ENCODE assay signal across 17 cellular contexts in genomic region chr2:222806606-222807036, GRCh38. TPM values are rescaled to one million over a fixed set of nuclear protein-coding genes. Genes with fewer than 3 reads are reported as not detected.
A peak's percentile ranks its signal among the peaks of the same experiment; 100 is the strongest.
DNase-seq lines count a peak whose midpoint lies in the region; ATAC-seq and TF ChIP-seq lines count a peak whose summit lies in the region.
"Had no signal": no experiment of that assay in that cellular context is flagged by ENCODE, and none has a peak within 500 bp of the region (broad histone marks: within the 10 kb centered on the region; RNA-seq: fewer than 3 reads in every experiment).

No MANE protein-coding gene starts in this region.

- ATAC-seq in gastroesophageal sphincter, result no peak
- no peak for ATAC-seq in GM19035 (IDR thresholded peaks at IDR 0.05; ENCODE audit: unreplicated experiment)
- ATAC-seq: natural killer cell treated with Interleukin-12 subunit alpha and Interleukin-12 subunit beta and Interleukin-15 and Interleukin-18, amount 100 ng/mL, for 72 hours; T-helper 17 cell had no signal

- no peak for TF ChIP-seq POLR2A in gastroesophageal sphincter (IDR thresholded peaks at IDR 0.05)
- no peak for TF ChIP-seq POLR2A in prostate gland (IDR thresholded peaks at IDR 0.05)

- no peaks in the 10 kb centered on the region for H3K79me2 ChIP-seq in PC-9 (ENCODE audit: low read depth)

- H2AFZ ChIP-seq in PC-9, result peak overlapping the region; percentile 40

- BruUV-seq in PC-9 (replicated peaks; lab: Mats Ljungman, UMichigan), result no TSS peak

- CTCF ChIA-PET in PC-9 (lab: Charles Lee), result interaction anchor here (0.8 to 2.0 kb wide), 2 partner anchors 9 to 18 kb away, joined by 4 read pairs; no protein-coding TSS in a partner anchor

- peak overlapping the region; percentile 67 for H3K4me2 ChIP-seq in PC-9

- no peaks in the 10 kb centered on the region for H4K20me1 ChIP-seq in PC-9 (ENCODE audit: insufficient read depth)

- H3K27me3 ChIP-seq in PC-9 (ENCODE audit: insufficient read depth, low read depth), result no peaks in the 10 kb centered on the region
- no peaks in the 10 kb centered on the region for H3K27me3 ChIP-seq in gastroesophageal sphincter
- no peaks in the 10 kb centered on the region for H3K27me3 ChIP-seq in prostate gland (replicated peaks; ENCODE audit: insufficient read depth)
- H3K27me3 ChIP-seq: SJSA1 had no signal

- no peak for TF ChIP-seq EP300 in gastroesophageal sphincter (IDR thresholded peaks at IDR 0.05)

- H3K4me3 ChIP-seq in PC-9 (peak overlapping the region; percentile 19; the same call in 1 of the 2 replicates), gastroesophageal sphincter (no peak overlapping the region), prostate gland (no peak overlapping the region)
- H3K4me3 ChIP-seq: HAP-1, SJSA1 had no signal

- POLR2A ChIA-PET in PC-9 (lab: Charles Lee; ENCODE audit: unreplicated experiment), result interaction anchor here (0.8 kb wide), 1 partner anchor 97 kb away, joined by 4 read pairs; no protein-coding TSS in a partner anchor

- H3K9me3 ChIP-seq in PC-9 (ENCODE audit: insufficient read depth, low read depth) (no peaks in the 10 kb centered on the region; the same call in 1 of the 2 replicates), gastroesophageal sphincter (no peaks in the 10 kb centered on the region), prostate gland (no peaks in the 10 kb centered on the region)
- H3K9me3 ChIP-seq: HAP-1, SJSA1 had no signal

- H3K4me1 ChIP-seq in PC-9 (replicated peaks; ENCODE audit: insufficient read depth), result peaks cover 30% of the 10 kb centered on the region
- peaks cover 0 to 23% (median 3%) of the 10 kb centered on the region in 3 donors for H3K4me1 ChIP-seq in gastroesophageal sphincter
- H3K4me1 ChIP-seq in prostate gland (replicated peaks), result no peaks in the 10 kb centered on the region
- H3K4me1 ChIP-seq: HAP-1, SJSA1 had no signal

- 16 to 25% methylated on average over 1 to 3 of the region's 3 CpGs for WGBS in gastroesophageal sphincter (ENCODE audit: low coverage in 1 of 2), 2 donors
- WGBS in prostate gland, result 30% methylated on average over 3 of the region's 3 CpGs

- intact Hi-C loops in PC-9 (cut with micrococcal nuclease; ENCODE audit: unreplicated experiment) (loop anchor here (1.0 to 5.0 kb wide), 2 partner anchors 13 to 36 kb away; no protein-coding TSS in a partner anchor), prostate gland (cut with DNase I) (no loop called here)

- H3F3A ChIP-seq in PC-9 (ENCODE audit: insufficient read depth, low read depth), result peaks cover 25% of the 10 kb centered on the region

- no peak for TF ChIP-seq CTCF in PC-9 (conservative IDR thresholded peaks at IDR 0.05)
- TF ChIP-seq CTCF in gastroesophageal sphincter (IDR thresholded peaks at IDR 0.05), result no peak
- TF ChIP-seq CTCF in prostate gland (IDR thresholded peaks at IDR 0.05), result no peak

- peak in 2 of 3 experiments; percentile 42 to 66 for DNase-seq in NCI-H1417 (lab: John Stamatoyannopoulos, UW)
- DNase-seq in PC-9, result peak in 1 of 2 experiments; percentile 84
- DNase-seq in prostate gland (ENCODE audit: low spot score), result no peak
- no peak for DNase-seq in AML-193 (lab: John Stamatoyannopoulos, UW)
- DNase-seq in dermis blood vessel endothelial cell, result no peak
- DNase-seq: activated CD8-positive, alpha-beta memory T cell treated with anti-CD3 and anti-CD28 coated beads, Interleukin-2, amount 50 U/mL, for 4 hours; foreskin melanocyte; NCI-H2171; NCI-H526; stimulated activated CD4-positive, alpha-beta T cell treated with anti-CD3 and anti-CD28 coated beads, Interleukin-12 subunit alpha, Interleukin-12 subunit beta, amount 100 ng/mL, for 4 hours; T-helper 17 cell; WERI-Rb-1 had no signal

- no peaks in the 10 kb centered on the region for H3K9me2 ChIP-seq in PC-9 (ENCODE audit: insufficient read depth)

- H3K27ac ChIP-seq in PC-9 (peak overlapping the region; percentile 79), gastroesophageal sphincter (peak overlapping the region in 3 of 4 donors; percentile 39 to 53 (median 52)), prostate gland (peak overlapping the region; percentile 22 to 34)
- H3K27ac ChIP-seq: SJSA1, WERI-Rb-1 had no signal

- H3K36me3 ChIP-seq in PC-9 (ENCODE audit: low read depth), result no peaks in the 10 kb centered on the region
- no peaks in the 10 kb centered on the region for H3K36me3 ChIP-seq in gastroesophageal sphincter
- H3K36me3 ChIP-seq in prostate gland, result no peaks in the 10 kb centered on the region
- H3K36me3 ChIP-seq: HAP-1, SJSA1, WERI-Rb-1 had no signal

RNA-seq across cellular contexts. Expression of gene ACSL3, which starts 54.2 kb away (rescaled TPM):
- 300 and 446 TPM in 2 replicates for total RNA-seq in PC-9 (2021)
- 10 to 100 TPM; 46.5 to 71.6 (median 52.1) TPM for total RNA-seq in gastroesophageal sphincter
- 100 to 1,000 TPM in 1 of 2 donors, 10 to 100 TPM in 1; 77.1 to 124 TPM for total RNA-seq in prostate gland
- total RNA-seq in dermis blood vessel endothelial cell, result 125 and 137 TPM in 2 replicates

Comparison
In these comparisons a context has a peak if more than half of its experiments do, and no peak if none do; other contexts are left out.
1. DNase-seq: peak in NCI-H1417 (2 of 3); none in prostate gland (single experiment), AML-193 (0 of 2) and dermis blood vessel endothelial cell (single experiment).
2. H3K27ac ChIP-seq: peak in every context shown above with its lines; median percentile 79 in PC-9; 52 in gastroesophageal sphincter; 28 in prostate gland.